Comparison of ENCODE assay signal across 24 cellular contexts in the genomic region with DNA sequence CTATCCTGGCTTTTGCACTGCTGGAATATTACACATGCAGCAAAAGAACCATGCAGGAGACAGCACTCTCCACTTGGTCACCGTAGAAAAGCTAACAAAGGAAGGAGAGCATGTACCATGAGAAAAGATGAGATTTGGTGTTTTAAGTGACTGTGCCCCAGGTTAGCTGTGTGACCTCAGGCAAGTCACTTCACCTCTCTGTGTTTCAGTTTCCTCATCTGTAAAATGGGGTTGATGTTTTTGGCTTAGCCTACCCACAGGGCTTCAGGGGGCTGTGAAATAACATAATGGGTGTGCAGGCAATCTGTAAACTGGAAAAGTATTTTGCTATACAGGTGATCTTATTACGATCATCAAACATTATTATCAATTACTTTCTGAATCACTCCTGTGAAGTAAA.
"Had no signal": no experiment of that assay in that cellular context is flagged by ENCODE, and none has a peak within 500 bp of the region (broad histone marks: within the 10 kb centered on the region; RNA-seq: fewer than 3 reads in every experiment).

No MANE protein-coding gene starts in this region.

- H3K4me3 ChIP-seq: coronary artery, dorsolateral prefrontal cortex, esophagus muscularis mucosa, gastroesophageal sphincter, heart left ventricle, hepatocyte, left ventricle myocardium inferior, lower lobe of right lung, mucosa of descending colon had no signal

- H3K9me3 ChIP-seq: esophagus muscularis mucosa, gastroesophageal sphincter, heart left ventricle, left ventricle myocardium inferior, lower lobe of right lung, mucosa of descending colon had no signal

- H3K79me2 ChIP-seq: hepatocyte had no signal

- ATAC-seq: foreskin keratinocyte, gastroesophageal sphincter, heart left ventricle, left colon, left lobe of liver, lower lobe of right lung, mucosa of descending colon had no signal

- DNase-seq: dermis blood vessel endothelial cell; dorsolateral prefrontal cortex; effector CD4-positive, alpha-beta T cell; effector memory CD4-positive, alpha-beta T cell; foreskin keratinocyte; heart left ventricle; hypothalamus; immature natural killer cell; kidney; kidney glomerular epithelial cell; left colon; left ventricle myocardium inferior; lower lobe of right lung; mesenchymal stem cell; mucosa of descending colon; naive B cell had no signal

- H3K27ac ChIP-seq: coronary artery, dorsolateral prefrontal cortex, esophagus muscularis mucosa, foreskin keratinocyte, gastroesophageal sphincter, heart left ventricle, hepatocyte, left ventricle myocardium inferior, lower lobe of right lung had no signal

- H3K4me1 ChIP-seq: esophagus muscularis mucosa, foreskin keratinocyte, gastroesophageal sphincter, heart left ventricle, left ventricle myocardium inferior, lower lobe of right lung had no signal

- H2AFZ ChIP-seq: hepatocyte had no signal

- H3K36me3 ChIP-seq: esophagus muscularis mucosa, gastroesophageal sphincter, heart left ventricle, left ventricle myocardium inferior, lower lobe of right lung had no signal

- H3K4me2 ChIP-seq: hepatocyte had no signal

- FAIRE-seq: colon, endothelial cell of umbilical vein, frontal cortex, kidney had no signal
